Comparison of ENCODE assay signal across 2 cellular contexts in the genomic region with DNA sequence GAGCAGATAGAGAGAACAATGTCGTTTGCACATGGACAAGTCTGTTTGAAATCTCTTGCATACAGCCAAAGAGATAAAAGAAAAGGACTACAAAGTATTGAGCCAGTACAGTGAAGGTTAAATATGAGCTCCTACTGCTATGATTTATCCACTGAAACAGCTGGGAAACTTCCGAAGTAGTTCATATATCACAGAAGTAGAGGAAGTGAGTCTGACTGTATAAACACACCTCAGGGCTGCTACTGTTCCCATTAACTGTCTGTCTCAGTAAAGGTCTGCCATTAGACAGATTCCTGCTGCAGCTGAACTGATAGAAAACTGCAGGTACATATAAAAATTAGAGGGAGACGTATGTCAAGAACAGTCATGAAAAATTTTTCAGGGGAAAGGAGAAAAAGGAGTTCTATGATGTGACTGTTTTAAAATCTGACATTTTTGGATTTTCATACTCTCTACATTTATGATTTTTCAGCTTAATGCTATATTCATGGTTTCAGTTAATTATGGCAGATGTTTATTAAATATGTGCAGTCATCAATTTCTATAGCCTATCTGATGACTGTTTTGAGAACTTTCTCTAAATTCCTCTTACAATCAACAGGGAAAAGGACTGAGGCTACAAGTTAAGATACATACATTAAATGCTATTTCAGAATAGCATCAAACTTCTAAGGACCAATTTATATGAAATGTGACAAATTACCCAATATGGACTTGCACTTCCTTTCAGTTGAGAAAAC.
TF ChIP-seq lines count a peak whose summit lies in the region.

No MANE protein-coding gene starts in this region.

TF ChIP-seq in HepG2, 621 proteins besides CTCF, POLR2A, EP300 and RAD21:
- TF ChIP-seq, protein P1, sequence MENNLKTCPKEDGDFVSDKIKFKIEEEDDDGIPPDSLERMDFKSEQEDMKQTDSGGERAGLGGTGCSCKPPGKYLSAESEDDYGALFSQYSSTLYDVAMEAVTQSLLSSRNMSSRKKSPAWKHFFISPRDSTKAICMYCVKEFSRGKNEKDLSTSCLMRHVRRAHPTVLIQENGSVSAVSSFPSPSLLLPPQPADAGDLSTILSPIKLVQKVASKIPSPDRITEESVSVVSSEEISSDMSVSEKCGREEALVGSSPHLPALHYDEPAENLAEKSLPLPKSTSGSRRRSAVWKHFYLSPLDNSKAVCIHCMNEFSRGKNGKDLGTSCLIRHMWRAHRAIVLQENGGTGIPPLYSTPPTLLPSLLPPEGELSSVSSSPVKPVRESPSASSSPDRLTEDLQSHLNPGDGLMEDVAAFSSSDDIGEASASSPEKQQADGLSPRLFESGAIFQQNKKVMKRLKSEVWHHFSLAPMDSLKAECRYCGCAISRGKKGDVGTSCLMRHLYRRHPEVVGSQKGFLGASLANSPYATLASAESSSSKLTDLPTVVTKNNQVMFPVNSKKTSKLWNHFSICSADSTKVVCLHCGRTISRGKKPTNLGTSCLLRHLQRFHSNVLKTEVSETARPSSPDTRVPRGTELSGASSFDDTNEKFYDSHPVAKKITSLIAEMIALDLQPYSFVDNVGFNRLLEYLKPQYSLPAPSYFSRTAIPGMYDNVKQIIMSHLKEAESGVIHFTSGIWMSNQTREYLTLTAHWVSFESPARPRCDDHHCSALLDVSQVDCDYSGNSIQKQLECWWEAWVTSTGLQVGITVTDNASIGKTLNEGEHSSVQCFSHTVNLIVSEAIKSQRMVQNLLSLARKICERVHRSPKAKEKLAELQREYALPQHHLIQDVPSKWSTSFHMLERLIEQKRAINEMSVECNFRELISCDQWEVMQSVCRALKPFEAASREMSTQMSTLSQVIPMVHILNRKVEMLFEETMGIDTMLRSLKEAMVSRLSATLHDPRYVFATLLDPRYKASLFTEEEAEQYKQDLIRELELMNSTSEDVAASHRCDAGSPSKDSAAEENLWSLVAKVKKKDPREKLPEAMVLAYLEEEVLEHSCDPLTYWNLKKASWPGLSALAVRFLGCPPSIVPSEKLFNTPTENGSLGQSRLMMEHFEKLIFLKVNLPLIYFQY (CRISPR knock-in tag; IDR thresholded peaks at IDR 0.05; ENCODE audit: borderline replicate concordance) = no peak
- TF ChIP-seq NPAS2 (CRISPR knock-in tag; IDR thresholded peaks at IDR 0.05; ENCODE audit: borderline replicate concordance) (no peak), MAFF (IDR thresholded peaks at IDR 0.05; ENCODE audit: low read depth, low read length) (peak; percentile 79), ZSCAN12 (CRISPR knock-in tag; IDR thresholded peaks at IDR 0.05) (no peak), ZNF564 (CRISPR knock-in tag; IDR thresholded peaks at IDR 0.05) (no peak), MAFK (conservative IDR thresholded peaks at IDR 0.05 in 1 of 2, IDR thresholded peaks at IDR 0.05 in 1 of 2; ENCODE audit: low read length in 2 of 2) (peak; percentile 77 to 84), TCF7L2 (IDR thresholded peaks at IDR 0.05; ENCODE audit: low read depth, low read length) (no peak), ZNF615 (CRISPR knock-in tag; IDR thresholded peaks at IDR 0.05; ENCODE audit: borderline replicate concordance) (no peak)
- TF ChIP-seq, protein P2, sequence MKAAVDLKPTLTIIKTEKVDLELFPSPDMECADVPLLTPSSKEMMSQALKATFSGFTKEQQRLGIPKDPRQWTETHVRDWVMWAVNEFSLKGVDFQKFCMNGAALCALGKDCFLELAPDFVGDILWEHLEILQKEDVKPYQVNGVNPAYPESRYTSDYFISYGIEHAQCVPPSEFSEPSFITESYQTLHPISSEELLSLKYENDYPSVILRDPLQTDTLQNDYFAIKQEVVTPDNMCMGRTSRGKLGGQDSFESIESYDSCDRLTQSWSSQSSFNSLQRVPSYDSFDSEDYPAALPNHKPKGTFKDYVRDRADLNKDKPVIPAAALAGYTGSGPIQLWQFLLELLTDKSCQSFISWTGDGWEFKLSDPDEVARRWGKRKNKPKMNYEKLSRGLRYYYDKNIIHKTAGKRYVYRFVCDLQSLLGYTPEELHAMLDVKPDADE (CRISPR knock-in tag; IDR thresholded peaks at IDR 0.05) = no peak

TF ChIP-seq in H1, 55 proteins besides CTCF, POLR2A, EP300 and RAD21:
- TF ChIP-seq MAFK (IDR thresholded peaks at IDR 0.05; ENCODE audit: low read depth, low read length) (no peak), SUZ12 (IDR thresholded peaks at IDR 0.05; ENCODE audit: low read length) (no peak), HDAC6 (IDR thresholded peaks at IDR 0.05; ENCODE audit: low read depth, low read length) (no peak)
TF ChIP-seq in H1: peak in this region for 0.
